Comparison of ENCODE assay signal across 9 cellular contexts in genomic region chr1:155012760-155013602, GRCh38. TPM values are rescaled to one million over a fixed set of nuclear protein-coding genes. Genes with fewer than 3 reads are reported as not detected.
DNase-seq lines count a peak whose midpoint lies in the region; ATAC-seq and TF ChIP-seq lines count a peak whose summit lies in the region.
"Had no signal": no experiment of that assay in that cellular context is flagged by ENCODE, and none has a peak within 500 bp of the region (broad histone marks: within the 10 kb centered on the region; RNA-seq: fewer than 3 reads in every experiment).

No MANE protein-coding gene starts in this region.

- H3K4me3 ChIP-seq in BLaER1 (no peak overlapping the region), breast epithelium (no peak overlapping the region), brain microvascular endothelial cell (ENCODE audit: low read depth, low read length) (no peak overlapping the region)

- peak overlapping the region; percentile 38 for H3K27ac ChIP-seq in BLaER1
- peak overlapping the region; percentile 68 to 99 for H3K27ac ChIP-seq in breast epithelium
- H3K27ac ChIP-seq in brain microvascular endothelial cell, result no peak overlapping the region

- H3K4me1 Mint-ChIP-seq in IgD-negative memory B cell, result peaks cover 32 to 47% (median 36%) of the 10 kb centered on the region in 3 donors
- peaks cover 34 to 52% of the 10 kb centered on the region in 2 donors for H3K4me1 Mint-ChIP-seq in natural killer cell treated with Interleukin-12 subunit alpha and Interleukin-12 subunit beta and Interleukin-15 and Interleukin-18, amount 100 ng/mL, for 72 hours (ENCODE audit: low read depth in 2 of 2)

- intact Hi-C loops in breast epithelium (cut with DNase I; ENCODE audit: low total_unique reads), result loop anchor here (1.0 kb wide), 1 partner anchor 24 kb away; no protein-coding TSS in a partner anchor

- peak overlapping the region; percentile 63 to 83 (median 69) for H3K27ac Mint-ChIP-seq in IgD-negative memory B cell
- H3K27ac Mint-ChIP-seq in natural killer cell treated with Interleukin-12 subunit alpha and Interleukin-12 subunit beta and Interleukin-15 and Interleukin-18, amount 100 ng/mL, for 72 hours, result peak overlapping the region; percentile 62 to 70

- no peaks in the 10 kb centered on the region for H3K27me3 Mint-ChIP-seq in IgD-negative memory B cell
- no peaks in the 10 kb centered on the region for H3K27me3 Mint-ChIP-seq in natural killer cell treated with Interleukin-12 subunit alpha and Interleukin-12 subunit beta and Interleukin-15 and Interleukin-18, amount 100 ng/mL, for 72 hours

- DNase-seq in breast epithelium (ENCODE audit: low spot score in 2 of 2) (no peak), NCI-H1694 treated with DMSO at 0.1 percent for 48 hours (lab: John Stamatoyannopoulos, UW) (no peak), A172 (ENCODE audit: low spot score) (no peak), brain microvascular endothelial cell (no peak)
- peak; percentile 58 for DNase-seq in natural killer cell treated with Interleukin-12 subunit alpha and Interleukin-12 subunit beta and Interleukin-15 and Interleukin-18, amount 100 ng/mL, for 72 hours (ENCODE audit: low spot score)

- no peaks in the 10 kb centered on the region for H3K9me3 Mint-ChIP-seq in IgD-negative memory B cell
- H3K9me3 Mint-ChIP-seq in natural killer cell treated with Interleukin-12 subunit alpha and Interleukin-12 subunit beta and Interleukin-15 and Interleukin-18, amount 100 ng/mL, for 72 hours, result no peaks in the 10 kb centered on the region

- H3K4me1 ChIP-seq in BLaER1 (peaks cover 97% of the 10 kb centered on the region), breast epithelium (peaks cover 23 to 25% of the 10 kb centered on the region in 2 donors)

- peaks cover 35% of the 10 kb centered on the region for H3K36me3 ChIP-seq in BLaER1
- H3K36me3 ChIP-seq in breast epithelium, result no peaks in the 10 kb centered on the region
- H3K36me3 ChIP-seq in brain microvascular endothelial cell (replicated peaks), result peaks cover 20% of the 10 kb centered on the region

- in situ Hi-C loops in brain microvascular endothelial cell (cut with HindIII; ENCODE audit: low pct_ligation_motif_present, low sequenced_read_pairs), result no loop called here

- ATAC-seq in natural killer cell treated with Interleukin-12 subunit alpha and Interleukin-12 subunit beta and Interleukin-15 and Interleukin-18, amount 100 ng/mL, for 72 hours, result no peak
- no peak for ATAC-seq in GM18502 (IDR thresholded peaks at IDR 0.05; ENCODE audit: poor library complexity, unreplicated experiment)

- H3K4me2 ChIP-seq in BLaER1, result peak overlapping the region; percentile 100

- H4K20me1 ChIP-seq in BLaER1, result peaks cover 50% of the 10 kb centered on the region; the same call in 1 of the 2 replicates

- H3K4me3 Mint-ChIP-seq in IgD-negative memory B cell, result peak overlapping the region; percentile 6 to 43 (median 18)
- peak overlapping the region; percentile 3 for H3K4me3 Mint-ChIP-seq in natural killer cell treated with Interleukin-12 subunit alpha and Interleukin-12 subunit beta and Interleukin-15 and Interleukin-18, amount 100 ng/mL, for 72 hours

- TF ChIP-seq CTCF in breast epithelium (IDR thresholded peaks at IDR 0.05), result no peak
- TF ChIP-seq CTCF in brain microvascular endothelial cell (IDR thresholded peaks at IDR 0.05; ENCODE audit: low read depth, low read length, missing control alignments), result no peak

- H3K27me3 ChIP-seq in BLaER1 (no peaks in the 10 kb centered on the region), breast epithelium (no peaks in the 10 kb centered on the region), brain microvascular endothelial cell (replicated peaks) (no peaks in the 10 kb centered on the region)

- H3K36me3 Mint-ChIP-seq in IgD-negative memory B cell, result peaks cover 6% of the 10 kb centered on the region
- H3K36me3 Mint-ChIP-seq in natural killer cell treated with Interleukin-12 subunit alpha and Interleukin-12 subunit beta and Interleukin-15 and Interleukin-18, amount 100 ng/mL, for 72 hours, result no peaks in the 10 kb centered on the region

- no peaks in the 10 kb centered on the region for H3K9me3 ChIP-seq in BLaER1
- H3K9me3 ChIP-seq in breast epithelium, result no peaks in the 10 kb centered on the region

- H3K9ac ChIP-seq in BLaER1, result peak overlapping the region; percentile 58; the same call in 1 of the 2 replicates

- no peak for TF ChIP-seq POLR2A in breast epithelium (IDR thresholded peaks at IDR 0.05)

RNA-seq across cellular contexts. Expression of gene ZBTB7B, which starts 10.4 kb away (rescaled TPM):
- polyA plus RNA-seq in IgD-negative memory B cell, result 7.7 TPM
- 10 to 100 TPM; 45.6 to 82.5 (median 53.4) TPM for total RNA-seq in breast epithelium
- 100 to 1,000 TPM in 1 of 2 donors, 10 to 100 TPM in 1; 78.4 to 107 TPM for total RNA-seq in natural killer cell treated with Interleukin-12 subunit alpha and Interleukin-12 subunit beta and Interleukin-15 and Interleukin-18, amount 100 ng/mL, for 72 hours
- total RNA-seq in A172 (2014; rRNA removed; shearing (Covaris generic)), result 27.3 and 29.5 TPM in 2 replicates

RNA-seq across cellular contexts. Expression of gene LENEP, which starts 19.6 kb away (rescaled TPM):
- not detected for polyA plus RNA-seq in IgD-negative memory B cell
- not detected for total RNA-seq in breast epithelium
- 1 to 10 TPM in 1 of 2 donors, under 1 TPM in 1; 0.48 to 4.3 TPM for total RNA-seq in natural killer cell treated with Interleukin-12 subunit alpha and Interleukin-12 subunit beta and Interleukin-15 and Interleukin-18, amount 100 ng/mL, for 72 hours
- total RNA-seq in A172 (2014; rRNA removed; shearing (Covaris generic)), result not detected in 2 replicates
- total RNA-seq: LHCN-M2 had no signal

RNA-seq across cellular contexts. Expression of gene DCST2, which starts 20.6 kb away (rescaled TPM):
- polyA plus RNA-seq in IgD-negative memory B cell, result not detected
- total RNA-seq in breast epithelium, result 1 to 10 TPM in 2 of 3 donors, under 1 TPM in 1; 0.48 to 4.4 (median 3.3) TPM
- total RNA-seq in natural killer cell treated with Interleukin-12 subunit alpha and Interleukin-12 subunit beta and Interleukin-15 and Interleukin-18, amount 100 ng/mL, for 72 hours, result under 1 TPM in 1 of 2 donors, not detected in 1; 0.57 TPM
- 0.90 TPM in 1 of 2 replicates, not detected in the other for total RNA-seq in A172 (2014; rRNA removed; shearing (Covaris generic))

RNA-seq across cellular contexts. Expression of gene DCST1, which starts 20.6 kb away (rescaled TPM):
- not detected for polyA plus RNA-seq in IgD-negative memory B cell
- under 1 TPM; 0.16 to 0.66 (median 0.44) TPM for total RNA-seq in breast epithelium
- not detected for total RNA-seq in natural killer cell treated with Interleukin-12 subunit alpha and Interleukin-12 subunit beta and Interleukin-15 and Interleukin-18, amount 100 ng/mL, for 72 hours
- not detected in 2 replicates for total RNA-seq in A172 (2014; rRNA removed; shearing (Covaris generic))
- total RNA-seq: LHCN-M2 had no signal

RNA-seq across cellular contexts. Expression of gene FLAD1, which starts 29.8 kb away (rescaled TPM):
- 57.6 TPM for polyA plus RNA-seq in IgD-negative memory B cell
- total RNA-seq in breast epithelium, result 10 to 100 TPM; 27.0 to 42.7 (median 39.3) TPM
- 10 to 100 TPM; 53.1 to 84.2 TPM for total RNA-seq in natural killer cell treated with Interleukin-12 subunit alpha and Interleukin-12 subunit beta and Interleukin-15 and Interleukin-18, amount 100 ng/mL, for 72 hours
- total RNA-seq in A172 (2014; rRNA removed; shearing (Covaris generic)), result 63.5 and 65.9 TPM in 2 replicates
